Comparison of ENCODE assay signal across 21 cellular contexts in genomic region chr3:105763674-105764036, GRCh38.
DNase-seq lines count a peak whose midpoint lies in the region; ATAC-seq lines count a peak whose summit lies in the region.
"Had no signal": no experiment of that assay in that cellular context is flagged by ENCODE, and none has a peak within 500 bp of the region (broad histone marks: within the 10 kb centered on the region; RNA-seq: fewer than 3 reads in every experiment).

No MANE protein-coding gene starts in this region.

- H3K9me3 ChIP-seq in T-helper 17 cell (ENCODE audit: control insufficient read depth, low read length, poor library complexity, severe bottlenecking) = peaks cover 2% of the 10 kb centered on the region
- H3K9me3 ChIP-seq: prostate gland, testis had no signal

- peaks cover 29% of the 10 kb centered on the region for H3K9me3 Mint-ChIP-seq in stimulated activated naive CD8-positive, alpha-beta T cell treated with anti-CD3 and anti-CD28 coated beads, Interleukin-15, Interleukin-2, amounts not matched to agents 100 ng/mL and 50 ng/mL, for 24 hours
- peaks cover 11% of the 10 kb centered on the region for H3K9me3 Mint-ChIP-seq in central memory CD8-positive, alpha-beta T cell

- no peak for ATAC-seq in stimulated activated naive CD8-positive, alpha-beta T cell treated with anti-CD3 and anti-CD28 coated beads, Interleukin-15, Interleukin-2, amounts not matched to agents 100 U/mL and 50 U/mL, for 24 hours
- ATAC-seq in T-helper 17 cell = no peak
- no peak for ATAC-seq in central memory CD8-positive, alpha-beta T cell (replicated peaks; ENCODE audit: extremely low read depth, poor library complexity, severe bottlenecking)

- peak overlapping the region; percentile 68 for H3K27ac Mint-ChIP-seq in stimulated activated naive CD8-positive, alpha-beta T cell treated with anti-CD3 and anti-CD28 coated beads, Interleukin-15, Interleukin-2, amounts not matched to agents 100 ng/mL and 50 ng/mL, for 24 hours
- H3K27ac Mint-ChIP-seq in T-helper 17 cell = peak overlapping the region; percentile 91
- peak overlapping the region; percentile 83 for H3K27ac Mint-ChIP-seq in central memory CD8-positive, alpha-beta T cell (ENCODE audit: low read depth)

- no peak for DNase-seq in stimulated activated naive CD8-positive, alpha-beta T cell treated with anti-CD3 and anti-CD28 coated beads, Interleukin-15, Interleukin-2, amounts not matched to agents 100 U/mL and 50 U/mL, for 24 hours
- DNase-seq in T-helper 17 cell (no peak), NCI-H510A (lab: John Stamatoyannopoulos, UW) (no peak), A172 (ENCODE audit: low spot score) (no peak), NCI-H1048 (lab: John Stamatoyannopoulos, UW) (no peak)
- no peak for DNase-seq in central memory CD8-positive, alpha-beta T cell (ENCODE audit: low spot score in 2 of 2)
- DNase-seq: activated CD8-positive, alpha-beta memory T cell treated with anti-CD3 and anti-CD28 coated beads for 24 hours; cerebellar nuclear complex; hippocampal formation; NCI-H1092; NCI-H1694 treated with DMSO at 0.1 percent for 48 hours; NCI-H2171 treated with DMSO at 0.1 percent for 48 hours; NCI-H524; NK-92 treated with Interleukin-12 subunit alpha and Interleukin-12 subunit beta, amount 100 ng/mL, for 24 hours; Right ventricle myocardium superior; stimulated activated CD4-positive, alpha-beta T cell treated with anti-CD3 and anti-CD28 coated beads, Interleukin-4, amount 100 ng/mL, for 4 hours; stimulated activated naive B cell treated with anti-CD40 and anti-IgM and Interleukin-4, amounts not matched to agents 10 μg/mL and 1 μg/mL and 100 μg/mL, for 72 hours; testis had no signal

- H3K27me3 Mint-ChIP-seq in stimulated activated naive CD8-positive, alpha-beta T cell treated with anti-CD3 and anti-CD28 coated beads, Interleukin-15, Interleukin-2, amounts not matched to agents 100 ng/mL and 50 ng/mL, for 24 hours = no peaks in the 10 kb centered on the region
- no peaks in the 10 kb centered on the region for H3K27me3 Mint-ChIP-seq in T-helper 17 cell
- H3K27me3 Mint-ChIP-seq in central memory CD8-positive, alpha-beta T cell = no peaks in the 10 kb centered on the region
- H3K27me3 Mint-ChIP-seq: memory B cell; stimulated activated naive B cell treated with anti-CD40 and anti-IgM and Interleukin-4, amounts not matched to agents 10 μg/mL and 1 μg/mL and 100 μg/mL, for 72 hours had no signal

- peaks cover 87% of the 10 kb centered on the region for H3K4me1 Mint-ChIP-seq in stimulated activated naive CD8-positive, alpha-beta T cell treated with anti-CD3 and anti-CD28 coated beads, Interleukin-15, Interleukin-2, amounts not matched to agents 100 ng/mL and 50 ng/mL, for 24 hours (ENCODE audit: low read depth)
- H3K4me1 Mint-ChIP-seq in T-helper 17 cell = peaks cover 28% of the 10 kb centered on the region
- peaks cover 84% of the 10 kb centered on the region for H3K4me1 Mint-ChIP-seq in central memory CD8-positive, alpha-beta T cell

- no peak overlapping the region for H3K4me3 Mint-ChIP-seq in stimulated activated naive CD8-positive, alpha-beta T cell treated with anti-CD3 and anti-CD28 coated beads, Interleukin-15, Interleukin-2, amounts not matched to agents 100 ng/mL and 50 ng/mL, for 24 hours
- H3K4me3 Mint-ChIP-seq in T-helper 17 cell = no peak overlapping the region
- H3K4me3 Mint-ChIP-seq in central memory CD8-positive, alpha-beta T cell = no peak overlapping the region
- H3K4me3 Mint-ChIP-seq: memory B cell; stimulated activated naive B cell treated with anti-CD40 and anti-IgM and Interleukin-4, amounts not matched to agents 10 μg/mL and 1 μg/mL and 100 μg/mL, for 72 hours had no signal

- H3K36me3 Mint-ChIP-seq in stimulated activated naive CD8-positive, alpha-beta T cell treated with anti-CD3 and anti-CD28 coated beads, Interleukin-15, Interleukin-2, amounts not matched to agents 100 ng/mL and 50 ng/mL, for 24 hours (ENCODE audit: low read depth) = peaks cover 86% of the 10 kb centered on the region
- peaks cover 9% of the 10 kb centered on the region for H3K36me3 Mint-ChIP-seq in T-helper 17 cell (ENCODE audit: low read depth)
- peaks cover 13% of the 10 kb centered on the region for H3K36me3 Mint-ChIP-seq in central memory CD8-positive, alpha-beta T cell (ENCODE audit: insufficient read depth)
